27 cellular contexts compared by ENCODE assay signal in the genomic region with DNA sequence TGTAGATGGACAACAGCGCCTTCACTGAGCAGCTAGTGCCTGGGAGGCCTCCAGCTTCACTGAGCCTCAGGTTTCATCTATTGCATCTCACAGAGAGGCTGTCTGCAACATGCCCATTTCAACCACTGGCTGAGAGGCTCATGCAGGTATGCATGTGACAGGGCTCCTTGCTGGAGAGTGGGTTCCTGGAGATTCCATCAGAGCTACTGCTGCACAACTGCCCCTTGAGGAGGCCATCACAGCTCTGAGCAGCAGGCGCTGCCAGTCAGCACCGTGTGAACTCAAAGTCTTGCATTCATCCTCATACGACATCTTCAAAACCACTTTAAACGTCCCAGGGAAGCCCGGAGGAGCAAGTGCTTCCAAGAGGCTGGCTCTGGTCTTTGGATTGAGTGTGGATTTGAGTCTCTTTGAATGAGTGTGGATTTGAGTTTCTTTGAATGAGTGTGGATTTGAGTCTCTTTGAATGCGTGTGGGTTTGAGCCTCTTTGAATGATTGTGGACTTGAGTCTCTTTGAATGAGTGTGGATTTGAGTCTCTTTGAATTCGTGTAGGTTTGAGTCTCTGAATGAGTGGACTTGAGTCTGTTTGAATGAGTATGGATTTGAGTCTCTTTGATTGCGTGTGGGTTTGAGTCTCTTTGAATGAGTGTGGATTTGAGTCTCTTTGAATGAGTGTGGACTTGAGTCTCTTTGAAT. TPM values are rescaled to one million over a fixed set of nuclear protein-coding genes. Genes with fewer than 3 reads are reported as not detected.
A peak's percentile ranks its signal among the peaks of the same experiment; 100 is the strongest.
DNase-seq lines count a peak whose midpoint lies in the region; ATAC-seq, FAIRE-seq and TF ChIP-seq lines count a peak whose summit lies in the region.
"Had no signal": no experiment of that assay in that cellular context is flagged by ENCODE, and none has a peak within 500 bp of the region (broad histone marks: within the 10 kb centered on the region; RNA-seq: fewer than 3 reads in every experiment).

No MANE protein-coding gene starts in this region.

- no peaks in the 10 kb centered on the region for H3K9me3 Mint-ChIP-seq in activated CD8-positive, alpha-beta T cell treated with anti-CD3 and anti-CD28 coated beads for 36 hours
- H3K9me3 Mint-ChIP-seq in stimulated activated effector memory CD8-positive, alpha-beta T cell treated with anti-CD3 and anti-CD28 coated beads, Interleukin-12 subunit alpha, Interleukin-12 subunit beta, amount 100 ng/mL, for 72 hours: no peaks in the 10 kb centered on the region

- TF ChIP-seq CTCF in activated CD8-positive, alpha-beta T cell treated with anti-CD3 and anti-CD28 coated beads for 36 hours (IDR thresholded peaks at IDR 0.05): no peak
- TF ChIP-seq CTCF in esophagus squamous epithelium (IDR thresholded peaks at IDR 0.05): no peak

- no peak overlapping the region for H3K4me3 Mint-ChIP-seq in activated CD8-positive, alpha-beta T cell treated with anti-CD3 and anti-CD28 coated beads for 36 hours
- H3K4me3 Mint-ChIP-seq in stimulated activated effector memory CD8-positive, alpha-beta T cell treated with anti-CD3 and anti-CD28 coated beads, Interleukin-12 subunit alpha, Interleukin-12 subunit beta, amount 100 ng/mL, for 72 hours: no peak overlapping the region

- H3K27ac ChIP-seq in esophagus squamous epithelium: no peak overlapping the region
- H3K27ac ChIP-seq: BLaER1 treated with 17β-estradiol and CSF1 and Interleukin-3, amounts not matched to agents 10 nM and 100 nM; right lobe of liver; SK-N-MC had no signal

- H3K27me3 Mint-ChIP-seq in activated CD8-positive, alpha-beta T cell treated with anti-CD3 and anti-CD28 coated beads for 36 hours: no peaks in the 10 kb centered on the region

- peak; percentile 92 for FAIRE-seq in GM12892 (lab: Jason Lieb, UNC)
- FAIRE-seq: kidney, RCC 7860 had no signal

- POLR2A ChIA-PET in activated CD8-positive, alpha-beta T cell treated with anti-CD3 and anti-CD28 coated beads for 36 hours (lab: Charles Lee): no interaction called here

- peak; percentile 59 for DNase-seq in activated CD8-positive, alpha-beta memory T cell treated with anti-CD3 and anti-CD28 coated beads for 24 hours
- DNase-seq in activated CD8-positive, alpha-beta memory T cell treated with anti-CD3 and anti-CD28 coated beads, Interleukin-2, amount 50 U/mL, for 4 hours: no peak
- DNase-seq in GM12892 (ENCODE audit: insufficient read length) (no peak), T1000 (lab: John Stamatoyannopoulos, UW) (no peak), esophagus squamous epithelium (lab: John Stamatoyannopoulos, UW) (no peak), NCI-H2227 (lab: John Stamatoyannopoulos, UW; ENCODE audit: unreplicated experiment) (no peak)
- DNase-seq in activated CD8-positive, alpha-beta T cell treated with anti-CD3 and anti-CD28 coated beads for 36 hours: no peak
- peak in 1 of 2 donors; percentile 79 for DNase-seq in stimulated activated effector memory CD8-positive, alpha-beta T cell treated with anti-CD3 and anti-CD28 coated beads, Interleukin-12 subunit alpha, Interleukin-12 subunit beta, amount 100 ng/mL, for 72 hours (ENCODE audit: low spot score in 2 of 2)
- DNase-seq: activated gamma-delta T cell; anterior cingulate cortex; caudate nucleus; foreskin melanocyte; KBM-7; kidney; NCI-H1048; NCI-H2081 treated with DMSO at 0.1 percent for 48 hours; NCI-H510A; NK-92 treated with Interleukin-12 subunit alpha and Interleukin-12 subunit beta, amount 100 ng/mL, for 24 hours had no signal

- 70 to 83% methylated on average over 8 to 9 of the region's 9 CpGs for WGBS in esophagus squamous epithelium, 2 donors

- no peaks in the 10 kb centered on the region for H3K36me3 ChIP-seq in esophagus squamous epithelium
- H3K36me3 ChIP-seq: right lobe of liver had no signal

- peaks cover 0 to 7% (median 0%) of the 10 kb centered on the region in 4 donors for H3K27me3 ChIP-seq in esophagus squamous epithelium
- H3K27me3 ChIP-seq: BLaER1 treated with 17β-estradiol and CSF1 and Interleukin-3, amounts not matched to agents 10 nM and 100 nM; right lobe of liver had no signal

- CTCF ChIA-PET in activated CD8-positive, alpha-beta T cell treated with anti-CD3 and anti-CD28 coated beads for 36 hours (lab: Charles Lee): no interaction called here

- H3K36me3 Mint-ChIP-seq in activated CD8-positive, alpha-beta T cell treated with anti-CD3 and anti-CD28 coated beads for 36 hours (ENCODE audit: low read depth): peaks cover 7% of the 10 kb centered on the region
- H3K36me3 Mint-ChIP-seq in stimulated activated effector memory CD8-positive, alpha-beta T cell treated with anti-CD3 and anti-CD28 coated beads, Interleukin-12 subunit alpha, Interleukin-12 subunit beta, amount 100 ng/mL, for 72 hours: no peaks in the 10 kb centered on the region

- intact Hi-C loops in activated CD8-positive, alpha-beta T cell treated with anti-CD3 and anti-CD28 coated beads for 36 hours (cut with micrococcal nuclease): no loop called here
- intact Hi-C loops in esophagus squamous epithelium (cut with DNase I): no loop called here

- H3K9me3 ChIP-seq in esophagus squamous epithelium: no peaks in the 10 kb centered on the region
- H3K9me3 ChIP-seq: right lobe of liver had no signal

- H3K27ac Mint-ChIP-seq in activated CD8-positive, alpha-beta T cell treated with anti-CD3 and anti-CD28 coated beads for 36 hours: no peak overlapping the region
- H3K27ac Mint-ChIP-seq in stimulated activated effector memory CD8-positive, alpha-beta T cell treated with anti-CD3 and anti-CD28 coated beads, Interleukin-12 subunit alpha, Interleukin-12 subunit beta, amount 100 ng/mL, for 72 hours: no peak overlapping the region

- ATAC-seq in activated CD8-positive, alpha-beta T cell treated with anti-CD3 and anti-CD28 coated beads for 36 hours: peak; percentile 53
- ATAC-seq in stimulated activated effector memory CD8-positive, alpha-beta T cell treated with anti-CD3 and anti-CD28 coated beads, Interleukin-12 subunit alpha, Interleukin-12 subunit beta, amount 100 ng/mL, for 72 hours: peak; percentile 90
- ATAC-seq: right lobe of liver had no signal

- H3K4me1 ChIP-seq in esophagus squamous epithelium: no peaks in the 10 kb centered on the region
- H3K4me1 ChIP-seq: right lobe of liver had no signal

- H3K4me1 Mint-ChIP-seq in activated CD8-positive, alpha-beta T cell treated with anti-CD3 and anti-CD28 coated beads for 36 hours (ENCODE audit: low read depth): peaks cover 4% of the 10 kb centered on the region
- H3K4me1 Mint-ChIP-seq in stimulated activated effector memory CD8-positive, alpha-beta T cell treated with anti-CD3 and anti-CD28 coated beads, Interleukin-12 subunit alpha, Interleukin-12 subunit beta, amount 100 ng/mL, for 72 hours: peaks cover 7% of the 10 kb centered on the region

- 0 out of 2 replicates have a peak, but pooled peaks have one; percentile 14 for TF ChIP-seq POLR2A in GM12892 (IDR thresholded peaks at IDR 0.05; ENCODE audit: low read depth, low read length)
- no peak for TF ChIP-seq POLR2A in esophagus squamous epithelium (IDR thresholded peaks at IDR 0.05)

- H3K4me3 ChIP-seq in esophagus squamous epithelium: no peak overlapping the region
- H3K4me3 ChIP-seq: BLaER1 treated with 17β-estradiol and CSF1 and Interleukin-3, amounts not matched to agents 10 nM and 100 nM; lung; right lobe of liver; SK-N-MC had no signal

RNA-seq across cellular contexts. Expression of a gene that starts 8.7 kb away (rescaled TPM):
- 31.4 TPM for polyA plus RNA-seq in GM12892 (2012; ENCODE audit: missing spikeins)
- total RNA-seq in activated CD8-positive, alpha-beta T cell treated with anti-CD3 and anti-CD28 coated beads for 36 hours: 10 to 100 TPM; 27.5 to 28.3 TPM
- total RNA-seq in esophagus squamous epithelium: 1 to 10 TPM in 1 of 4 donors, under 1 TPM in 3; 0.34 to 1.3 (median 0.64) TPM
- total RNA-seq: A673, epithelial cell of proximal tubule, myocyte, osteoblast had no signal

Comparison
In these comparisons a context has a peak if more than half of its experiments do, and no peak if none do; other contexts are left out.
1. RNA of a gene that starts 8.7 kb away (total RNA-seq): 27.5 to 28.3 TPM in activated CD8-positive, alpha-beta T cell treated with anti-CD3 and anti-CD28 coated beads for 36 hours; 0.34 to 1.3 TPM in esophagus squamous epithelium; every median in the first group is over 10 times any median in the second.